Comparison of ENCODE assay signal across 11 cellular contexts in the genomic region with DNA sequence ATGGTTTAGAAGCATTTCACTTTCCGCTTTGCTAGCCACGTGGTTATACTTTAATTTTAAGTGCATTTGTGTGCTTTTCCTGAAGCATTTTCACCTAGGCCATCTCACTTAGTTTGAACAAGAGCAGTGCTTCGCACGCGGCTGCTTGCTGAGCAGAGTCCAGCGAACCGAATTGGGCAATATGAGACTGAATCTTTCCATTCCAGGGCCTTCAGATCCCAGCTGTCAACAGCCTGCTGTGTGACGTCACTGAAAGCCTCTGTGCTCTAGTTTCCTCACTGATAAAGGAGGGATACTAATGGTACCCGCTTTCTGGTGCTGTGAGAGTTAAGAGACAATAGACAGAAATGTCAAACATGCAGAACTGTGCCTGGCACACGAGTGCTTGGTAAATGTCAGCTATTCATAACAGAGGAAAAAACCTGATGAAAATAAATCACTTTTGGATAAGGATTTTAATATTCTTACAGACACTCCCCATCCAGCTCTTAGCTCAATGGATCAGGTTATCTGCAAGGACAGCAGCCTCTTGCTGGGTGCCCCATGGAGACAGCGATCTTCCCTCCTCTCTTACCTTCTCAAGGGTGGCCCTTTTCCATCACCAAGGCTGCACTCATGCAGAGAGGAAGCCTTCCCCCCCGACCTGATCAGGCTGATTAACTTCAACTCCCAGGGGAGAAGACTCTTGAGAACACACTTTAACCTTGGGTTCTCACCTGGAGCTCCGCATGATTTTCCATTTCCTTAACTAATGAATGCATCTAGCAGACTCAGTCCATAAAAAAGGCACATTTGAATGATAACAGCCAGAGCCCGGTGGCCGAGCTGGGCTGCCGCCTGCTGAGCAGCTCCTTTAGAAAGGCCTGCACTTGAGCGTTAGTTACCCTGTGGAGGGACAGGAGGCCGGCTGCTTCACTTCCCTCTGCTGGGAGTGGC. TPM values are rescaled to one million over a fixed set of nuclear protein-coding genes. Genes with fewer than 3 reads are reported as not detected.
A peak's percentile ranks its signal among the peaks of the same experiment; 100 is the strongest.
DNase-seq lines count a peak whose midpoint lies in the region; ATAC-seq and TF ChIP-seq lines count a peak whose summit lies in the region.
"Had no signal": no experiment of that assay in that cellular context is flagged by ENCODE, and none has a peak within 500 bp of the region (broad histone marks: within the 10 kb centered on the region; RNA-seq: fewer than 3 reads in every experiment).

No MANE protein-coding gene starts in this region.

- peak overlapping the region; percentile 30 for H3K27ac Mint-ChIP-seq in activated naive CD4-positive, alpha-beta T cell treated with anti-CD3 and anti-CD28 coated beads, Interleukin-2, amount 50 U/mL, for 24 hours
- H3K27ac Mint-ChIP-seq in glutamatergic neuron (ENCODE audit: unreplicated experiment): peak overlapping the region; percentile 84
- no peak overlapping the region for H3K27ac Mint-ChIP-seq in stimulated activated effector memory CD8-positive, alpha-beta T cell treated with anti-CD3 and anti-CD28 coated beads, Interleukin-12 subunit alpha, Interleukin-12 subunit beta, amount 100 ng/mL, for 72 hours
- no peak overlapping the region for H3K27ac Mint-ChIP-seq in activated CD8-positive, alpha-beta T cell treated with anti-CD3 and anti-CD28 coated beads for 36 hours

- POLR2A ChIA-PET in activated CD8-positive, alpha-beta T cell treated with anti-CD3 and anti-CD28 coated beads for 36 hours (lab: Charles Lee): interaction anchor here (0.6 to 2.4 kb wide), 5 partner anchors 10 to 802 kb away, joined by 3 to 9 read pairs (median 4); a partner anchor contains a TSS

- no peak overlapping the region for H3K4me3 Mint-ChIP-seq in activated naive CD4-positive, alpha-beta T cell treated with anti-CD3 and anti-CD28 coated beads, Interleukin-2, amount 50 U/mL, for 24 hours
- peak overlapping the region; percentile 72 for H3K4me3 Mint-ChIP-seq in glutamatergic neuron (ENCODE audit: unreplicated experiment)
- H3K4me3 Mint-ChIP-seq in stimulated activated effector memory CD8-positive, alpha-beta T cell treated with anti-CD3 and anti-CD28 coated beads, Interleukin-12 subunit alpha, Interleukin-12 subunit beta, amount 100 ng/mL, for 72 hours: peak overlapping the region; percentile 19
- no peak overlapping the region for H3K4me3 Mint-ChIP-seq in activated CD8-positive, alpha-beta T cell treated with anti-CD3 and anti-CD28 coated beads for 36 hours

- intact Hi-C loops in activated CD8-positive, alpha-beta T cell treated with anti-CD3 and anti-CD28 coated beads for 36 hours (cut with micrococcal nuclease): no loop called here

- TF ChIP-seq CTCF in glutamatergic neuron (IDR thresholded peaks at IDR 0.05; ENCODE audit: partially characterized antibody, unreplicated experiment): no peak
- TF ChIP-seq CTCF in activated CD8-positive, alpha-beta T cell treated with anti-CD3 and anti-CD28 coated beads for 36 hours (IDR thresholded peaks at IDR 0.05): no peak

- CTCF ChIA-PET in activated CD8-positive, alpha-beta T cell treated with anti-CD3 and anti-CD28 coated beads for 36 hours (lab: Charles Lee): interaction anchor here (1.0 to 8.7 kb wide), 5 partner anchors 9 to 87 kb away, joined by 3 to 76 read pairs (median 4); no protein-coding TSS in a partner anchor

- H3K9me3 Mint-ChIP-seq in activated naive CD4-positive, alpha-beta T cell treated with anti-CD3 and anti-CD28 coated beads, Interleukin-2, amount 50 U/mL, for 24 hours: no peaks in the 10 kb centered on the region
- H3K9me3 Mint-ChIP-seq in glutamatergic neuron (ENCODE audit: unreplicated experiment): peaks cover 19% of the 10 kb centered on the region
- no peaks in the 10 kb centered on the region for H3K9me3 Mint-ChIP-seq in stimulated activated effector memory CD8-positive, alpha-beta T cell treated with anti-CD3 and anti-CD28 coated beads, Interleukin-12 subunit alpha, Interleukin-12 subunit beta, amount 100 ng/mL, for 72 hours
- H3K9me3 Mint-ChIP-seq in activated CD8-positive, alpha-beta T cell treated with anti-CD3 and anti-CD28 coated beads for 36 hours: no peaks in the 10 kb centered on the region

- peaks cover 60% of the 10 kb centered on the region for H3K4me1 Mint-ChIP-seq in activated naive CD4-positive, alpha-beta T cell treated with anti-CD3 and anti-CD28 coated beads, Interleukin-2, amount 50 U/mL, for 24 hours
- H3K4me1 Mint-ChIP-seq in glutamatergic neuron (ENCODE audit: low read depth, unreplicated experiment): peaks cover 32% of the 10 kb centered on the region
- H3K4me1 Mint-ChIP-seq in stimulated activated effector memory CD8-positive, alpha-beta T cell treated with anti-CD3 and anti-CD28 coated beads, Interleukin-12 subunit alpha, Interleukin-12 subunit beta, amount 100 ng/mL, for 72 hours: peaks cover 38% of the 10 kb centered on the region
- H3K4me1 Mint-ChIP-seq in activated CD8-positive, alpha-beta T cell treated with anti-CD3 and anti-CD28 coated beads for 36 hours (ENCODE audit: low read depth): peaks cover 36% of the 10 kb centered on the region

- peaks cover 3% of the 10 kb centered on the region for H3K27me3 Mint-ChIP-seq in activated naive CD4-positive, alpha-beta T cell treated with anti-CD3 and anti-CD28 coated beads, Interleukin-2, amount 50 U/mL, for 24 hours
- peaks cover 16% of the 10 kb centered on the region for H3K27me3 Mint-ChIP-seq in glutamatergic neuron (ENCODE audit: unreplicated experiment)
- H3K27me3 Mint-ChIP-seq in activated CD8-positive, alpha-beta T cell treated with anti-CD3 and anti-CD28 coated beads for 36 hours: peaks cover 4% of the 10 kb centered on the region

- H3K36me3 Mint-ChIP-seq in activated naive CD4-positive, alpha-beta T cell treated with anti-CD3 and anti-CD28 coated beads, Interleukin-2, amount 50 U/mL, for 24 hours: no peaks in the 10 kb centered on the region
- H3K36me3 Mint-ChIP-seq in glutamatergic neuron (ENCODE audit: unreplicated experiment): no peaks in the 10 kb centered on the region
- no peaks in the 10 kb centered on the region for H3K36me3 Mint-ChIP-seq in stimulated activated effector memory CD8-positive, alpha-beta T cell treated with anti-CD3 and anti-CD28 coated beads, Interleukin-12 subunit alpha, Interleukin-12 subunit beta, amount 100 ng/mL, for 72 hours
- peaks cover 9% of the 10 kb centered on the region for H3K36me3 Mint-ChIP-seq in activated CD8-positive, alpha-beta T cell treated with anti-CD3 and anti-CD28 coated beads for 36 hours (ENCODE audit: low read depth)

- no peak for DNase-seq in activated naive CD4-positive, alpha-beta T cell (lab: John Stamatoyannopoulos, UW)
- DNase-seq in NCI-H345 (lab: John Stamatoyannopoulos, UW) (peak; percentile 64), glutamatergic neuron (peak; percentile 60), cortex of kidney (lab: John Stamatoyannopoulos, UW) (no peak), NOMO-1 (lab: John Stamatoyannopoulos, UW; ENCODE audit: unreplicated experiment in 2 of 2) (no peak)
- DNase-seq in stimulated activated effector memory CD8-positive, alpha-beta T cell treated with anti-CD3 and anti-CD28 coated beads, Interleukin-12 subunit alpha, Interleukin-12 subunit beta, amount 100 ng/mL, for 72 hours (ENCODE audit: low spot score in 2 of 2): no peak
- no peak for DNase-seq in activated CD8-positive, alpha-beta T cell treated with anti-CD3 and anti-CD28 coated beads for 36 hours
- DNase-seq: left lung, SIG-M5 had no signal

- ATAC-seq in stimulated activated effector memory CD8-positive, alpha-beta T cell treated with anti-CD3 and anti-CD28 coated beads, Interleukin-12 subunit alpha, Interleukin-12 subunit beta, amount 100 ng/mL, for 72 hours: no peak
- no peak for ATAC-seq in activated CD8-positive, alpha-beta T cell treated with anti-CD3 and anti-CD28 coated beads for 36 hours
- ATAC-seq: left lung had no signal

RNA-seq across cellular contexts. Expression of a gene that starts 3.5 kb away (rescaled TPM):
- 0.83 TPM for total RNA-seq in glutamatergic neuron (ENCODE audit: unreplicated experiment)
- total RNA-seq in activated CD8-positive, alpha-beta T cell treated with anti-CD3 and anti-CD28 coated beads for 36 hours: 10 to 100 TPM; 11.2 to 11.9 TPM
- total RNA-seq: skeletal muscle tissue had no signal

RNA-seq across cellular contexts. Expression of a gene that starts 19.3 kb away (rescaled TPM):
- 48.0 TPM for total RNA-seq in glutamatergic neuron (ENCODE audit: unreplicated experiment)
- 10 to 100 TPM; 13.1 to 13.8 TPM for total RNA-seq in activated CD8-positive, alpha-beta T cell treated with anti-CD3 and anti-CD28 coated beads for 36 hours

RNA-seq across cellular contexts. Expression of a gene that starts 19.5 kb away (rescaled TPM):
- 35.9 TPM for total RNA-seq in glutamatergic neuron (ENCODE audit: unreplicated experiment)
- 10 to 100 TPM; 70.1 to 75.3 TPM for total RNA-seq in activated CD8-positive, alpha-beta T cell treated with anti-CD3 and anti-CD28 coated beads for 36 hours

RNA-seq across cellular contexts. Expression of a gene that starts 48.2 kb away (rescaled TPM):
- total RNA-seq in glutamatergic neuron (ENCODE audit: unreplicated experiment): 63.6 TPM
- total RNA-seq in activated CD8-positive, alpha-beta T cell treated with anti-CD3 and anti-CD28 coated beads for 36 hours: 10 to 100 TPM; 35.6 TPM

RNA-seq across cellular contexts. Expression of a gene that starts 48.9 kb away (rescaled TPM):
- total RNA-seq in glutamatergic neuron (ENCODE audit: unreplicated experiment): 20.3 TPM
- total RNA-seq in activated CD8-positive, alpha-beta T cell treated with anti-CD3 and anti-CD28 coated beads for 36 hours: 100 to 1,000 TPM in 1 of 2 experiments, 10 to 100 TPM in 1; 98.4 to 102 TPM

Comparison
In these comparisons a context has a peak if more than half of its experiments do, and no peak if none do; other contexts are left out.
1. H3K27ac Mint-ChIP-seq: peak in activated naive CD4-positive, alpha-beta T cell treated with anti-CD3 and anti-CD28 coated beads, Interleukin-2, amount 50 U/mL, for 24 hours (single experiment) and glutamatergic neuron (single experiment); none in stimulated activated effector memory CD8-positive, alpha-beta T cell treated with anti-CD3 and anti-CD28 coated beads, Interleukin-12 subunit alpha, Interleukin-12 subunit beta, amount 100 ng/mL, for 72 hours (single experiment) and activated CD8-positive, alpha-beta T cell treated with anti-CD3 and anti-CD28 coated beads for 36 hours (single experiment).
2. H3K4me3 Mint-ChIP-seq: peak in glutamatergic neuron (single experiment) and stimulated activated effector memory CD8-positive, alpha-beta T cell treated with anti-CD3 and anti-CD28 coated beads, Interleukin-12 subunit alpha, Interleukin-12 subunit beta, amount 100 ng/mL, for 72 hours (single experiment); none in activated naive CD4-positive, alpha-beta T cell treated with anti-CD3 and anti-CD28 coated beads, Interleukin-2, amount 50 U/mL, for 24 hours (single experiment) and activated CD8-positive, alpha-beta T cell treated with anti-CD3 and anti-CD28 coated beads for 36 hours (single experiment).
3. DNase-seq: peak in NCI-H345 (single experiment) and glutamatergic neuron (single experiment); none in activated naive CD4-positive, alpha-beta T cell (0 of 4), stimulated activated effector memory CD8-positive, alpha-beta T cell treated with anti-CD3 and anti-CD28 coated beads, Interleukin-12 subunit alpha, Interleukin-12 subunit beta, amount 100 ng/mL, for 72 hours (0 of 2), cortex of kidney (single experiment), activated CD8-positive, alpha-beta T cell treated with anti-CD3 and anti-CD28 coated beads for 36 hours (single experiment) and NOMO-1 (0 of 2).